ENCODE assay signal across 8 cellular contexts in genomic region chr12:7989827-7990491, GRCh38. TPM values are rescaled to one million over a fixed set of nuclear protein-coding genes. Genes with fewer than 3 reads are reported as not detected.
DNase-seq lines count a peak whose midpoint lies in the region; ATAC-seq and TF ChIP-seq lines count a peak whose summit lies in the region.

No MANE protein-coding gene starts in this region.

- no peak overlapping the region for H3K27ac ChIP-seq in testis

- 74 to 78% methylated on average over 6 of the region's 6 CpGs for WGBS in testis, 2 donors

- peak; percentile 90 for ATAC-seq in mucosa of descending colon

- H3K4me3 ChIP-seq in mucosa of descending colon (no peak overlapping the region), testis (no peak overlapping the region)

- H3K27me3 ChIP-seq in testis: no peaks in the 10 kb centered on the region

- intact Hi-C loops in mucosa of descending colon (cut with DNase I, micrococcal nuclease) (loop anchor here (10.0 kb wide), 2 partner anchors 55 to 125 kb away; partner anchors contain the start of gene SLC2A3 (in 1 of the 2)), testis (cut with DNase I; ENCODE audit: low total_unique reads) (loop anchor here (10.0 kb wide), 2 partner anchors 55 to 135 kb away; partner anchors contain the start of gene SLC2A3)

- no peaks in the 10 kb centered on the region for H3K36me3 ChIP-seq in mucosa of descending colon (ENCODE audit: low read depth)
- H3K36me3 ChIP-seq in testis (ENCODE audit: low read depth, missing control alignments): no peaks in the 10 kb centered on the region

- TF ChIP-seq POLR2A in testis (IDR thresholded peaks at IDR 0.05): no peak

- H3K9me3 ChIP-seq in mucosa of descending colon: no peaks in the 10 kb centered on the region
- H3K9me3 ChIP-seq in testis: no peaks in the 10 kb centered on the region

- H3K4me1 ChIP-seq in mucosa of descending colon (ENCODE audit: low read depth): no peaks in the 10 kb centered on the region
- H3K4me1 ChIP-seq in testis: no peaks in the 10 kb centered on the region

- DNase-seq in GF-D8 (lab: John Stamatoyannopoulos, UW) (peak; percentile 98), NOMO-1 treated with dmso at 0.1 percent for 144 hours (lab: John Stamatoyannopoulos, UW; ENCODE audit: unreplicated experiment) (peak; percentile 91), mucosa of descending colon (peak in 2 of 3 donors; percentile 19 to 74), testis (peak; percentile 47), NCI-H446 treated with DMSO at 0.1 percent for 48 hours (lab: John Stamatoyannopoulos, UW) (no peak), cerebellum (ENCODE audit: low spot score) (no peak), putamen (ENCODE audit: low spot score) (no peak)
- peak; percentile 49 for DNase-seq in activated T-helper 9 cell treated with anti-CD3 and anti-CD28 coated beads, Interleukin-2, amount 50 U/mL, for 16 hours (ENCODE audit: low read depth)

- TF ChIP-seq CTCF in mucosa of descending colon (IDR thresholded peaks at IDR 0.05) (no peak), testis (IDR thresholded peaks at IDR 0.05) (no peak)

RNA-seq across cellular contexts. Expression of gene FOXJ2, which starts 42.6 kb away (rescaled TPM):
- total RNA-seq in mucosa of descending colon (10 to 100 TPM; 10.8 to 24.0 (median 12.3) TPM), testis (10 to 100 TPM; 25.3 to 29.1 TPM), cerebellum (6.6 TPM)
- 13.5 TPM for polyA plus RNA-seq in testis (ENCODE audit: insufficient read depth, low read depth, low replicate concordance)

RNA-seq across cellular contexts. Expression of gene SLC2A3, which starts 54.0 kb away (rescaled TPM):
- total RNA-seq in mucosa of descending colon (10 to 100 TPM; 11.9 to 19.9 (median 18.0) TPM), testis (10 to 100 TPM; 11.0 to 25.7 TPM), cerebellum (69.8 TPM)
- 22.3 TPM for polyA plus RNA-seq in testis (ENCODE audit: insufficient read depth, low read depth, low replicate concordance)

Comparison
In these comparisons a context has a peak if more than half of its experiments do, and no peak if none do; other contexts are left out.
1. DNase-seq: peak in GF-D8 (single experiment), NOMO-1 treated with dmso at 0.1 percent for 144 hours (single experiment), activated T-helper 9 cell treated with anti-CD3 and anti-CD28 coated beads, Interleukin-2, amount 50 U/mL, for 16 hours (single experiment), mucosa of descending colon (2 of 3) and testis (single experiment); none in NCI-H446 treated with DMSO at 0.1 percent for 48 hours (single experiment), cerebellum (single experiment) and putamen (single experiment).